ENCODE assay signal across 1 cellular context in the genomic region with DNA sequence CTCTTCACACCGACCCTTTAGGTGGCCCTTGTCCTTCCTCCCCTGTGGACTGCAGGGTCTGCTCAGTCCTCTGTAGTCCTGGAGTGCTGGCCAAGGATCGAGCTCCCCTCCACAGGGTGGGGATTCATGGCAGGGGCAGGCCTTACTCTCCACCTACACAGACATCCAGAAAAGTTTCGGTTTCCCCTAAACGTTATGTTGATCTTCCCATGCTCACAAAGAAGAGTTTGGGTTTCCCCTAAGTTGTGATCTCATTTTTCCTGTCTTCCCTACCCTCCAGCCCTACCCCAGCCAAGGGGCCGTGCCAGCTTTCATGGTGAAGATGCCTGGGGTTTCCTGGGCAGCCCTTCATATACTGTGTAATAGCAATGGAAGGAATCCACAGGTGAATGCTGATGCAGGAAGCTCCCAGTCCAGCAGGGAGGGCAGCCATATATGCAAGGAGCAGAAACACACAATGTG.
TF ChIP-seq lines count a peak whose summit lies in the region.

No MANE protein-coding gene starts in this region.

TF ChIP-seq in GM12878, 131 proteins besides CTCF, POLR2A, EP300 and RAD21:
- TF ChIP-seq, protein P1, sequence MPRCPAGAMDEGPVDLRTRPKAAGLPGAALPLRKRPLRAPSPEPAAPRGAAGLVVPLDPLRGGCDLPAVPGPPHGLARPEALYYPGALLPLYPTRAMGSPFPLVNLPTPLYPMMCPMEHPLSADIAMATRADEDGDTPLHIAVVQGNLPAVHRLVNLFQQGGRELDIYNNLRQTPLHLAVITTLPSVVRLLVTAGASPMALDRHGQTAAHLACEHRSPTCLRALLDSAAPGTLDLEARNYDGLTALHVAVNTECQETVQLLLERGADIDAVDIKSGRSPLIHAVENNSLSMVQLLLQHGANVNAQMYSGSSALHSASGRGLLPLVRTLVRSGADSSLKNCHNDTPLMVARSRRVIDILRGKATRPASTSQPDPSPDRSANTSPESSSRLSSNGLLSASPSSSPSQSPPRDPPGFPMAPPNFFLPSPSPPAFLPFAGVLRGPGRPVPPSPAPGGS (IDR thresholded peaks at IDR 0.05; ENCODE audit: borderline replicate concordance, insufficient read depth, low read depth, low read length, poor library complexity, severe bottlenecking): no peak
- TF ChIP-seq, protein P2, sequence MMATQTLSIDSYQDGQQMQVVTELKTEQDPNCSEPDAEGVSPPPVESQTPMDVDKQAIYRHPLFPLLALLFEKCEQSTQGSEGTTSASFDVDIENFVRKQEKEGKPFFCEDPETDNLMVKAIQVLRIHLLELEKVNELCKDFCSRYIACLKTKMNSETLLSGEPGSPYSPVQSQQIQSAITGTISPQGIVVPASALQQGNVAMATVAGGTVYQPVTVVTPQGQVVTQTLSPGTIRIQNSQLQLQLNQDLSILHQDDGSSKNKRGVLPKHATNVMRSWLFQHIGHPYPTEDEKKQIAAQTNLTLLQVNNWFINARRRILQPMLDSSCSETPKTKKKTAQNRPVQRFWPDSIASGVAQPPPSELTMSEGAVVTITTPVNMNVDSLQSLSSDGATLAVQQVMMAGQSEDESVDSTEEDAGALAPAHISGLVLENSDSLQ (IDR thresholded peaks at IDR 0.05): 0 out of 2 replicates have a peak, but pooled peaks have one; percentile 23
- peak; percentile 50 for TF ChIP-seq EED (IDR thresholded peaks at IDR 0.05; ENCODE audit: low read depth)
- TF ChIP-seq ETV6 (conservative IDR thresholded peaks at IDR 0.05 in 1 of 2, IDR thresholded peaks at IDR 0.05 in 1 of 2; ENCODE audit: borderline replicate concordance in 1 of 2, low read depth in 1 of 2): peak in 1 of 2 experiments; percentile 56; a peak in 1 of 4 replicates
- peak; percentile 32; the same call in 1 of the 2 replicates for TF ChIP-seq MTA3 (IDR thresholded peaks at IDR 0.05; ENCODE audit: borderline replicate concordance, low read length)
- no peak for TF ChIP-seq CHD4 (IDR thresholded peaks at IDR 0.05)
- peak; percentile 18; the same call in 1 of the 2 replicates for TF ChIP-seq RUNX3 (IDR thresholded peaks at IDR 0.05; ENCODE audit: low read length)
- TF ChIP-seq NFIC (IDR thresholded peaks at IDR 0.05; ENCODE audit: low read depth, low read length): 0 out of 2 replicates have a peak, but pooled peaks have one; percentile 3
